1 cellular context compared by ENCODE assay signal in the genomic region with DNA sequence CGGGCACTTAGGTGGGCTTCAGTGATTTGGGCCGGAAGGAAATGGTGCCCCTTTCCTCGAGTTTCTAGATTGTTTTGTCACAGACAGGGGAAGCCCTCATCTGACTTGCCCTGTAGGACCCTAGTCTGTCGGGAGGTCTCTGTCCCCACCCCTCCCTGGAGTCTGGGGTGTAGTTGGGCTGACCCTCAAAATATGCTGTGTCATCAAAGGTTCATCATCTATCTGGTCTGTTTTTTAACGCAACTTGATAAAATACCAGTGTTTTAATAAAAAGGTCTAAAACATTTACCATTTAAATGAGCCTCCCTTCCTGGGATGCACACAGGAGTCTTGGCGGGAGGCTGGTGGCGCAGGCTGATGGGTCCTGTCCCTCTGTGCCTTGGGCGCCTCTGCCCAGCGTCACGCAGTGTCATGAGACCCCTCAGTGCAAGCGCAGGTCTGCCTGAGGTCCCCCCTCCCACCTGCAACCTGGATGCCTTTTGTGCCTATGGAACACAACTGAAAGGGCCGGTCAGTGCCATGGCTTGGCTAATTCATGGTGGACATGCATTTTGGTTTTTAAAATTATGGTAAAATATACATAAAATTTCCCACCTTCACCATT.
TF ChIP-seq lines count a peak whose summit lies in the region.

No MANE protein-coding gene starts in this region.

TF ChIP-seq in GM23338, 12 proteins besides CTCF, POLR2A, EP300 and RAD21 (continued from another document):
- TF ChIP-seq, protein P1, sequence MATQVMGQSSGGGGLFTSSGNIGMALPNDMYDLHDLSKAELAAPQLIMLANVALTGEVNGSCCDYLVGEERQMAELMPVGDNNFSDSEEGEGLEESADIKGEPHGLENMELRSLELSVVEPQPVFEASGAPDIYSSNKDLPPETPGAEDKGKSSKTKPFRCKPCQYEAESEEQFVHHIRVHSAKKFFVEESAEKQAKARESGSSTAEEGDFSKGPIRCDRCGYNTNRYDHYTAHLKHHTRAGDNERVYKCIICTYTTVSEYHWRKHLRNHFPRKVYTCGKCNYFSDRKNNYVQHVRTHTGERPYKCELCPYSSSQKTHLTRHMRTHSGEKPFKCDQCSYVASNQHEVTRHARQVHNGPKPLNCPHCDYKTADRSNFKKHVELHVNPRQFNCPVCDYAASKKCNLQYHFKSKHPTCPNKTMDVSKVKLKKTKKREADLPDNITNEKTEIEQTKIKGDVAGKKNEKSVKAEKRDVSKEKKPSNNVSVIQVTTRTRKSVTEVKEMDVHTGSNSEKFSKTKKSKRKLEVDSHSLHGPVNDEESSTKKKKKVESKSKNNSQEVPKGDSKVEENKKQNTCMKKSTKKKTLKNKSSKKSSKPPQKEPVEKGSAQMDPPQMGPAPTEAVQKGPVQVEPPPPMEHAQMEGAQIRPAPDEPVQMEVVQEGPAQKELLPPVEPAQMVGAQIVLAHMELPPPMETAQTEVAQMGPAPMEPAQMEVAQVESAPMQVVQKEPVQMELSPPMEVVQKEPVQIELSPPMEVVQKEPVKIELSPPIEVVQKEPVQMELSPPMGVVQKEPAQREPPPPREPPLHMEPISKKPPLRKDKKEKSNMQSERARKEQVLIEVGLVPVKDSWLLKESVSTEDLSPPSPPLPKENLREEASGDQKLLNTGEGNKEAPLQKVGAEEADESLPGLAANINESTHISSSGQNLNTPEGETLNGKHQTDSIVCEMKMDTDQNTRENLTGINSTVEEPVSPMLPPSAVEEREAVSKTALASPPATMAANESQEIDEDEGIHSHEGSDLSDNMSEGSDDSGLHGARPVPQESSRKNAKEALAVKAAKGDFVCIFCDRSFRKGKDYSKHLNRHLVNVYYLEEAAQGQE (IDR thresholded peaks at IDR 0.05; ENCODE audit: unreplicated experiment), result no peak
